ENCODE assay signal across 8 cellular contexts in the genomic region with DNA sequence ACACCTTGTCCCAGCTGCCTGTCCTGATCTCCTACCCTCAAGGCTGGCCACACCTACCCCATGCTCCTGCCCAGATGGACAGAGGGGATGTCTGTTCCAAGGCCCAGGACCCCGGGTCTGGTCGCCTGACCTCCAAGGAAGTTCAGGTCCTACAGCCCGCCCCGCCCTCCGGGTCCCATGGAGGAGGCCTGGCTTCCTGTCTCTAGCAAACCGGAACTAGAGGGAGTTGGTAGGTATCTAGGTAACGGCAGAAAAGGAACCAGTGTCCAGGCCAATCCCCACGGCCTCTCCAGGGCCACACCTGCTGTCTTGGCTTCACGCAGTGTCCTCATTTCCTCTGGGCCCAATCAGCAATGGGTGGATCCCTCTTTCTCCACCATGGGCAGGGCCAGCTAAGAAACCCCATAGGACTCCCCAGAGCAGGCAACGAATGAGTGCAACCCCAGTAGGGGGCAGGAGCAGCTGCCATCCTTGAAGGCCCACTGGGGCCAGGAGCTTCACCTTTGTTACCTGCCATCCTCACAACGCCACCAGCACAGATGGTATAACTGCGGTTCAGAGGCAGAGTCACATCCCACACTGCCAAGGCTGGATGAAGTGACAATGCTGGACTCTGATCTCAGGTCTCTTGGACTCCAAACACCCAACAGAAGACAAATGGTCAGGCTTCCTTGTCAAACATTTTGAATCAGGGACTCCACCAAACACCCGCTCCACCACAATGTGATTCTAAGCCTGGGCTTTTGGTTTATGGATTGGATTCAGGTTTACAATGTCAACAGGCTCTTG.
A peak's percentile ranks its signal among the peaks of the same experiment; 100 is the strongest.
DNase-seq lines count a peak whose midpoint lies in the region; ATAC-seq and TF ChIP-seq lines count a peak whose summit lies in the region.

No MANE protein-coding gene starts in this region.

- DNase-seq in NT2/D1 (ENCODE audit: low read depth, low spot score), result no peak
- DNase-seq in erythroblast (lab: John Stamatoyannopoulos, UW), result peak; percentile 65 to 75
- DNase-seq in stimulated activated effector memory CD8-positive, alpha-beta T cell treated with anti-CD3 and anti-CD28 coated beads, Interleukin-12 subunit alpha, Interleukin-12 subunit beta, amount 100 ng/mL, for 72 hours (ENCODE audit: low spot score in 2 of 2), result no peak
- DNase-seq in iPS-NIHi11 (ENCODE audit: low spot score), result no peak
- DNase-seq in stimulated activated CD4-positive, alpha-beta T cell treated with anti-CD3 and anti-CD28 coated beads, Interleukin-2, amount 100 ng/mL, for 24 hours, result no peak
- no peak for DNase-seq in AG08396 (ENCODE audit: low spot score)

- peaks cover 67% of the 10 kb centered on the region for H3K4me1 Mint-ChIP-seq in stimulated activated effector memory CD8-positive, alpha-beta T cell treated with anti-CD3 and anti-CD28 coated beads, Interleukin-12 subunit alpha, Interleukin-12 subunit beta, amount 100 ng/mL, for 72 hours

- TF ChIP-seq POLR2A in erythroblast (IDR thresholded peaks at IDR 0.05; ENCODE audit: low read length), result no peak

- ATAC-seq in GM18502 (IDR thresholded peaks at IDR 0.05; ENCODE audit: poor library complexity, unreplicated experiment) (peak; percentile 40), HG03135 (IDR thresholded peaks at IDR 0.05; ENCODE audit: unreplicated experiment) (no peak)
- peak; percentile 9 for ATAC-seq in stimulated activated effector memory CD8-positive, alpha-beta T cell treated with anti-CD3 and anti-CD28 coated beads, Interleukin-12 subunit alpha, Interleukin-12 subunit beta, amount 100 ng/mL, for 72 hours

- H3K9ac ChIP-seq in NT2/D1 (ENCODE audit: insufficient read length, low read depth), result peak overlapping the region; percentile 52

- H3K9me3 Mint-ChIP-seq in stimulated activated effector memory CD8-positive, alpha-beta T cell treated with anti-CD3 and anti-CD28 coated beads, Interleukin-12 subunit alpha, Interleukin-12 subunit beta, amount 100 ng/mL, for 72 hours, result no peaks in the 10 kb centered on the region

- H3K27ac Mint-ChIP-seq in stimulated activated effector memory CD8-positive, alpha-beta T cell treated with anti-CD3 and anti-CD28 coated beads, Interleukin-12 subunit alpha, Interleukin-12 subunit beta, amount 100 ng/mL, for 72 hours, result peak overlapping the region; percentile 95

- peaks cover 61% of the 10 kb centered on the region for H3K36me3 ChIP-seq in NT2/D1 (ENCODE audit: insufficient read depth, insufficient read length, low read length)

- H3K36me3 Mint-ChIP-seq in stimulated activated effector memory CD8-positive, alpha-beta T cell treated with anti-CD3 and anti-CD28 coated beads, Interleukin-12 subunit alpha, Interleukin-12 subunit beta, amount 100 ng/mL, for 72 hours, result peaks cover 47% of the 10 kb centered on the region

- no peaks in the 10 kb centered on the region for H3K9me3 ChIP-seq in NT2/D1 (ENCODE audit: insufficient read depth, low read length)

- peaks cover 60% of the 10 kb centered on the region for H3K4me1 ChIP-seq in NT2/D1 (ENCODE audit: insufficient read depth, insufficient read length)

- H3K4me3 Mint-ChIP-seq in stimulated activated effector memory CD8-positive, alpha-beta T cell treated with anti-CD3 and anti-CD28 coated beads, Interleukin-12 subunit alpha, Interleukin-12 subunit beta, amount 100 ng/mL, for 72 hours, result peak overlapping the region; percentile 51

- no peak overlapping the region for H3K4me3 ChIP-seq in NT2/D1 (ENCODE audit: insufficient read length, low read depth)

- no peaks in the 10 kb centered on the region for H3K27me3 ChIP-seq in NT2/D1 (ENCODE audit: insufficient read depth, insufficient read length)

Comparison
In these comparisons a context has a peak if more than half of its experiments do, and no peak if none do; other contexts are left out.
1. DNase-seq: peak in erythroblast (2 of 2); none in NT2/D1 (single experiment), stimulated activated effector memory CD8-positive, alpha-beta T cell treated with anti-CD3 and anti-CD28 coated beads, Interleukin-12 subunit alpha, Interleukin-12 subunit beta, amount 100 ng/mL, for 72 hours (0 of 2), iPS-NIHi11 (single experiment), stimulated activated CD4-positive, alpha-beta T cell treated with anti-CD3 and anti-CD28 coated beads, Interleukin-2, amount 100 ng/mL, for 24 hours (0 of 2) and AG08396 (single experiment).